ENCODE assay signal across 8 cellular contexts in the genomic region with DNA sequence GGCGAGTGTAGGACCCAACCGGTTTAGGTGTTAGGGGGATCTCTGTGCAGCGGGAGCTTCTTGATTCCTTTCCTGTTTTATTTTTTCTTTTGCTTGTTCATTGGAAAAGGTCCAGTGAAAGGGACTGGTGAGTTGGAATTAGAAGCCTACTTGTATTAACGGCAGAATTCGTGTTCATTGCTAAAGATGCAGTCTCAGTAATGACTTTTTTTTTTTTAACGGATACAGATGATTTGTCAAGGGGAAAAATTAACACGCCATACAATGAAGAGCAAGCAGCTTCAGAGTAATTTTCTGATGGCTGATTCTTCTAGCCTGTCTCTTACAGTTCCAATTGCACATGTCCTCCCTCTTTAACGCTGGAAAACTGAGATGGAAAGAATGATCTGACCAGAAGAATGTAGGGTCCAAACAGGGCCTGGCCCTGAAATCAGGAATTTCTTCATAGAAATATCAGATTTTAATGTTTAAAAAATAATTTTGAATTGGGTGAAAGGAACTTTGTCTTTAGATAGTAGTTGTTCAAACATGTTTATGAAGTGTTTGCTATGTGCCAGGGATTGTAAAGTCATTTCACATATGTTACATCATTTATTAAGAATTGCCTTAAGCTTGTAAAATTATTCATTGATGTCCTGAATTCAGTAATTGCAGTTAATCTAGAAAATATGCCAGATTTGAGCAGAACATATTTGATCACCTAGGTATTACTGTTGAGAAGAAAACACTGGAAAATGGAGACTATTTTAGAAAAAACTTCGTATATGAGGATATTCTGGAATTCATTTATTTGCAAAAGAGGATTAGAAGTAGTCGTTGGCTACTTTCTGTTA. TPM values are rescaled to one million over a fixed set of nuclear protein-coding genes. Genes with fewer than 3 reads are reported as not detected.
A peak's percentile ranks its signal among the peaks of the same experiment; 100 is the strongest.
DNase-seq lines count a peak whose midpoint lies in the region; ATAC-seq, FAIRE-seq and TF ChIP-seq lines count a peak whose summit lies in the region.

No MANE protein-coding gene starts in this region.

- no peak for DNase-seq in activated T-cell treated with anti-CD3 and anti-CD28 coated beads, Interleukin-2, amount 50 U/mL, for 72 hours
- no peak for DNase-seq in activated T-cell treated with anti-CD3 and anti-CD28 coated beads for 4 hours
- no peak for DNase-seq in T-helper 17 cell
- DNase-seq in fibroblast of mammary gland (ENCODE audit: low read depth) = peak; percentile 45
- peak in 1 of 6 donors; percentile 28 for DNase-seq in pancreas
- no peak for DNase-seq in frontal cortex (ENCODE audit: low spot score in 2 of 2)

- no peaks in the 10 kb centered on the region for H3K27me3 ChIP-seq in pancreas

- TF ChIP-seq CTCF in fibroblast of mammary gland (conservative IDR thresholded peaks at IDR 0.05; ENCODE audit: control insufficient read depth, insufficient read depth, low read depth, low read length) (no peak), pancreas (IDR thresholded peaks at IDR 0.05) (no peak)

- H3K9me3 ChIP-seq in T-helper 17 cell (ENCODE audit: control insufficient read depth, low read length, poor library complexity, severe bottlenecking) = peaks cover 2% of the 10 kb centered on the region
- no peaks in the 10 kb centered on the region for H3K9me3 ChIP-seq in pancreas

- peaks cover 0 to 3% of the 10 kb centered on the region in 2 donors for H3K36me3 Mint-ChIP-seq in activated T-cell treated with anti-CD3 and anti-CD28 coated beads, Interleukin-2, amount 50 U/mL, for 72 hours (ENCODE audit: insufficient read depth in 2 of 2)
- no peaks in the 10 kb centered on the region for H3K36me3 Mint-ChIP-seq in T-helper 17 cell (ENCODE audit: low read depth)

- no peaks in the 10 kb centered on the region for H3K9me3 Mint-ChIP-seq in activated T-cell treated with anti-CD3 and anti-CD28 coated beads, Interleukin-2, amount 50 U/mL, for 72 hours

- intact Hi-C loops in pancreas (cut with DNase I) = no loop called here

- WGBS in pancreas, 2 donors = 1 to 2% methylated on average over 10 of the region's 10 CpGs

- H3K4me1 Mint-ChIP-seq in activated T-cell treated with anti-CD3 and anti-CD28 coated beads, Interleukin-2, amount 50 U/mL, for 72 hours (ENCODE audit: low read depth) = peaks cover 44% of the 10 kb centered on the region
- peaks cover 25% of the 10 kb centered on the region for H3K4me1 Mint-ChIP-seq in T-helper 17 cell

- peak overlapping the region; percentile 99 for H3K27ac Mint-ChIP-seq in activated T-cell treated with anti-CD3 and anti-CD28 coated beads, Interleukin-2, amount 50 U/mL, for 72 hours
- H3K27ac Mint-ChIP-seq in T-helper 17 cell = peak overlapping the region; percentile 92

- H3K36me3 ChIP-seq in pancreas = no peaks in the 10 kb centered on the region

- no peak for FAIRE-seq in pancreas (lab: Jason Lieb, UNC)
- FAIRE-seq in frontal cortex (lab: Jason Lieb, UNC) = no peak

- peak overlapping the region; percentile 89 to 100 for H3K4me3 Mint-ChIP-seq in activated T-cell treated with anti-CD3 and anti-CD28 coated beads, Interleukin-2, amount 50 U/mL, for 72 hours
- H3K4me3 Mint-ChIP-seq in T-helper 17 cell = peak overlapping the region; percentile 95

- peak overlapping the region; percentile 67 for H3K4me3 ChIP-seq in fibroblast of mammary gland (ENCODE audit: control insufficient read depth, low read depth, low read length)
- peak overlapping the region; percentile 38 to 69 (median 60) for H3K4me3 ChIP-seq in pancreas

- peak overlapping the region; percentile 89 to 96 (median 93) for H3K27ac ChIP-seq in pancreas

- peaks cover 0 to 24% (median 23%) of the 10 kb centered on the region in 3 donors for H3K4me1 ChIP-seq in pancreas

- no peak for ATAC-seq in activated T-cell treated with anti-CD3 and anti-CD28 coated beads, Interleukin-2, amount 50 U/mL, for 72 hours (replicated peaks in 1 of 2)
- ATAC-seq in T-helper 17 cell = no peak
- peak in 2 of 4 donors; percentile 15 to 22 for ATAC-seq in pancreas
- no peak for ATAC-seq in HG03439 (IDR thresholded peaks at IDR 0.05; ENCODE audit: unreplicated experiment)
- ATAC-seq in GM21825 (IDR thresholded peaks at IDR 0.05; ENCODE audit: unreplicated experiment) = no peak

- H3K27me3 Mint-ChIP-seq in activated T-cell treated with anti-CD3 and anti-CD28 coated beads, Interleukin-2, amount 50 U/mL, for 72 hours (ENCODE audit: low read depth) = no peaks in the 10 kb centered on the region
- H3K27me3 Mint-ChIP-seq in T-helper 17 cell = no peaks in the 10 kb centered on the region

RNA-seq across cellular contexts. Expression of gene MAPK6, which starts 1.4 kb away (rescaled TPM):
- 10 to 100 TPM; 21.7 to 22.8 TPM for total RNA-seq in activated T-cell treated with anti-CD3 and anti-CD28 coated beads, Interleukin-2, amount 50 U/mL, for 72 hours
- 10 to 100 TPM; 36.8 to 45.6 TPM for total RNA-seq in T-helper 17 cell
- total RNA-seq in pancreas = 10 to 100 TPM in 4 of 6 donors, 1 to 10 TPM in 2; 7.4 to 13.9 (median 10.6) TPM
- polyA plus RNA-seq in pancreas = 1 to 10 TPM; 3.0 to 5.6 TPM
- 106 TPM for total RNA-seq in frontal cortex

RNA-seq across cellular contexts. Expression of gene LEO1, which starts 48.9 kb away (rescaled TPM):
- total RNA-seq in activated T-cell treated with anti-CD3 and anti-CD28 coated beads, Interleukin-2, amount 50 U/mL, for 72 hours = 10 to 100 TPM; 21.4 to 22.7 TPM
- total RNA-seq in T-helper 17 cell (1 to 10 TPM; 8.8 to 9.4 TPM), pancreas (1 to 10 TPM; 3.0 to 7.4 (median 5.3) TPM), frontal cortex (47.7 TPM)
- 1 to 10 TPM; 4.0 to 8.1 TPM for polyA plus RNA-seq in pancreas
